7 cellular contexts compared by ENCODE assay signal in genomic region chr6:32968770-32969684, GRCh38. TPM values are rescaled to one million over a fixed set of nuclear protein-coding genes. Genes with fewer than 3 reads are reported as not detected.
DNase-seq lines count a peak whose midpoint lies in the region; ATAC-seq and TF ChIP-seq lines count a peak whose summit lies in the region.

No MANE protein-coding gene starts in this region.

- H3K27ac ChIP-seq in OCI-LY1 (ENCODE audit: low read depth, low read length, poor library complexity, severe bottlenecking), result peak overlapping the region; percentile 99
- peak overlapping the region; percentile 100 for H3K27ac ChIP-seq in esophagus (ENCODE audit: low read depth in 2 of 2, low read length in 1 of 2)
- peak overlapping the region; percentile 100 for H3K27ac ChIP-seq in mucosa of rectum (ENCODE audit: low read depth in 2 of 2, low read length in 2 of 2)

- no peaks in the 10 kb centered on the region for H3K27me3 ChIP-seq in OCI-LY1 (ENCODE audit: insufficient read depth, low read length)
- no peaks in the 10 kb centered on the region for H3K27me3 ChIP-seq in esophagus (ENCODE audit: control insufficient read depth in 1 of 2, insufficient read depth in 2 of 2, low read length in 2 of 2)
- no peaks in the 10 kb centered on the region for H3K27me3 ChIP-seq in mucosa of rectum (ENCODE audit: control insufficient read depth in 2 of 2, insufficient read depth in 2 of 2, low read length in 2 of 2)

- no peaks in the 10 kb centered on the region for H3K9me2 ChIP-seq in OCI-LY1 (ENCODE audit: low read depth, low read length)

- H3K79me2 ChIP-seq in OCI-LY1 (ENCODE audit: insufficient read depth, low read length), result peaks cover 20% of the 10 kb centered on the region

- H3K9me3 ChIP-seq in OCI-LY1 (ENCODE audit: low read length) (no peaks in the 10 kb centered on the region), esophagus (ENCODE audit: control insufficient read depth in 2 of 2, insufficient read depth in 1 of 2, low read depth in 1 of 2, low read length in 1 of 2) (no peaks in the 10 kb centered on the region), mucosa of rectum (ENCODE audit: control insufficient read depth in 2 of 2, low read length in 2 of 2) (no peaks in the 10 kb centered on the region)

- H2AFZ ChIP-seq in OCI-LY1 (ENCODE audit: low read length), result no peak overlapping the region

- no peaks in the 10 kb centered on the region; the same call in 1 of the 2 replicates for H3F3A ChIP-seq in OCI-LY1 (ENCODE audit: insufficient read depth, low read length)

- H3K9me3 Mint-ChIP-seq in activated T-cell treated with anti-CD3 and anti-CD28 coated beads, Interleukin-2, amount 50 U/mL, for 24 hours, result no peaks in the 10 kb centered on the region
- no peaks in the 10 kb centered on the region for H3K9me3 Mint-ChIP-seq in stimulated activated naive B cell treated with anti-CD40 and anti-IgM and Interleukin-4, amounts not matched to agents 10 μg/mL and 1 μg/mL and 100 μg/mL, for 72 hours

- TF ChIP-seq CTCF in GM13976 (IDR thresholded peaks at IDR 0.05; ENCODE audit: borderline replicate concordance, control extremely low read depth, extremely low read depth, insufficient read depth, missing control alignments) (no peak), OCI-LY1 (IDR thresholded peaks at IDR 0.05; ENCODE audit: low read length) (no peak)

- no peaks in the 10 kb centered on the region for H3K27me3 Mint-ChIP-seq in activated T-cell treated with anti-CD3 and anti-CD28 coated beads, Interleukin-2, amount 50 U/mL, for 24 hours
- H3K27me3 Mint-ChIP-seq in stimulated activated naive B cell treated with anti-CD40 and anti-IgM and Interleukin-4, amounts not matched to agents 10 μg/mL and 1 μg/mL and 100 μg/mL, for 72 hours, result no peaks in the 10 kb centered on the region

- H3K27ac Mint-ChIP-seq in activated T-cell treated with anti-CD3 and anti-CD28 coated beads, Interleukin-2, amount 50 U/mL, for 24 hours, result peak overlapping the region; percentile 100
- H3K27ac Mint-ChIP-seq in stimulated activated naive B cell treated with anti-CD40 and anti-IgM and Interleukin-4, amounts not matched to agents 10 μg/mL and 1 μg/mL and 100 μg/mL, for 72 hours, result peak overlapping the region; percentile 100

- peaks cover 30% of the 10 kb centered on the region for H3K4me1 Mint-ChIP-seq in activated T-cell treated with anti-CD3 and anti-CD28 coated beads, Interleukin-2, amount 50 U/mL, for 24 hours (ENCODE audit: low read depth)
- H3K4me1 Mint-ChIP-seq in stimulated activated naive B cell treated with anti-CD40 and anti-IgM and Interleukin-4, amounts not matched to agents 10 μg/mL and 1 μg/mL and 100 μg/mL, for 72 hours, result peaks cover 32 to 47% of the 10 kb centered on the region in 2 donors

- in situ Hi-C loops in GM13976 (cut with MboI; ENCODE audit: low sequenced_read_pairs, unreplicated experiment), result no loop called here

- WGBS in esophagus, 2 donors, result 1% methylated on average over 42 to 47 of the region's 47 CpGs

- H3K4me1 ChIP-seq in OCI-LY1 (ENCODE audit: insufficient read depth, low read length, severe bottlenecking), result peaks cover 49% of the 10 kb centered on the region
- no peaks in the 10 kb centered on the region for H3K4me1 ChIP-seq in esophagus (ENCODE audit: control insufficient read depth in 2 of 2, insufficient read depth in 2 of 2, low read length in 1 of 2)
- H3K4me1 ChIP-seq in mucosa of rectum (ENCODE audit: control insufficient read depth in 2 of 2, insufficient read depth in 2 of 2, low read length in 2 of 2), result peaks cover 16 to 37% of the 10 kb centered on the region in 2 donors

- H3K4me3 ChIP-seq in OCI-LY1 (ENCODE audit: low read depth, low read length, poor library complexity, severe bottlenecking), result peak overlapping the region; percentile 97
- H3K4me3 ChIP-seq in esophagus (ENCODE audit: low read depth in 1 of 2, low read length in 2 of 2), result peak overlapping the region; percentile 84 to 95
- peak overlapping the region; percentile 90 to 98 for H3K4me3 ChIP-seq in mucosa of rectum (ENCODE audit: low read length in 2 of 2)

- peak overlapping the region; percentile 99 for H3K9ac ChIP-seq in OCI-LY1 (ENCODE audit: low read length)
- peak overlapping the region; percentile 100 for H3K9ac ChIP-seq in mucosa of rectum (ENCODE audit: low read depth in 1 of 2, low read length in 2 of 2)

- peak; percentile 10 to 14 for ATAC-seq in stimulated activated naive B cell treated with anti-CD40 and anti-IgM and Interleukin-4, amounts not matched to agents 10 μg/mL and 1 μg/mL and 100 μg/mL, for 72 hours (replicated peaks)

- no peaks in the 10 kb centered on the region for H4K20me1 ChIP-seq in OCI-LY1 (ENCODE audit: insufficient read depth, low read length)

- H3K4me2 ChIP-seq in OCI-LY1 (ENCODE audit: low read length), result peak overlapping the region; percentile 93

- H3K36me3 ChIP-seq in OCI-LY1 (ENCODE audit: insufficient read depth, low read length), result peaks cover 33% of the 10 kb centered on the region
- peaks cover 0 to 9% of the 10 kb centered on the region in 2 donors for H3K36me3 ChIP-seq in esophagus (ENCODE audit: control insufficient read depth in 2 of 2, insufficient read depth in 2 of 2, low read length in 1 of 2)
- peaks cover 6 to 8% of the 10 kb centered on the region in 2 donors for H3K36me3 ChIP-seq in mucosa of rectum (ENCODE audit: control insufficient read depth in 2 of 2, insufficient read depth in 2 of 2, low read length in 2 of 2)

- DNase-seq in GM13976 (ENCODE audit: low spot score) (peak; percentile 83), HK-2 (ENCODE audit: unreplicated experiment) (peak; percentile 90)
- DNase-seq in activated T-cell treated with anti-CD3 and anti-CD28 coated beads, Interleukin-2, amount 50 U/mL, for 24 hours, result peak; percentile 85
- peak; percentile 64 for DNase-seq in stimulated activated naive B cell treated with anti-CD40 and anti-IgM and Interleukin-4, amounts not matched to agents 10 μg/mL and 1 μg/mL and 100 μg/mL, for 72 hours

- peak overlapping the region; percentile 92 for H3K4me3 Mint-ChIP-seq in activated T-cell treated with anti-CD3 and anti-CD28 coated beads, Interleukin-2, amount 50 U/mL, for 24 hours
- H3K4me3 Mint-ChIP-seq in stimulated activated naive B cell treated with anti-CD40 and anti-IgM and Interleukin-4, amounts not matched to agents 10 μg/mL and 1 μg/mL and 100 μg/mL, for 72 hours, result peak overlapping the region; percentile 89 to 97

- H3K36me3 Mint-ChIP-seq in activated T-cell treated with anti-CD3 and anti-CD28 coated beads, Interleukin-2, amount 50 U/mL, for 24 hours (ENCODE audit: low read depth), result peaks cover 60% of the 10 kb centered on the region
- H3K36me3 Mint-ChIP-seq in stimulated activated naive B cell treated with anti-CD40 and anti-IgM and Interleukin-4, amounts not matched to agents 10 μg/mL and 1 μg/mL and 100 μg/mL, for 72 hours, result peaks cover 45 to 71% of the 10 kb centered on the region in 2 donors

RNA-seq across cellular contexts. Expression of gene BRD2, which starts 0.6 kb away (rescaled TPM):
- polyA plus RNA-seq in esophagus, result 10 to 100 TPM; 86.9 to 97.6 TPM

RNA-seq across cellular contexts. Expression of gene HLA-DMA, which starts 16.1 kb away (rescaled TPM):
- 10 to 100 TPM; 11.3 to 14.4 TPM for polyA plus RNA-seq in esophagus

RNA-seq across cellular contexts. Expression of gene HLA-DMB, which starts 28.2 kb away (rescaled TPM):
- polyA plus RNA-seq in esophagus, result 1 to 10 TPM; 2.5 to 7.3 TPM

RNA-seq across cellular contexts. Expression of gene HLA-DOA, which starts 40.4 kb away (rescaled TPM):
- 1 to 10 TPM in 1 of 2 donors, under 1 TPM in 1; 0.49 to 1.5 TPM for polyA plus RNA-seq in esophagus

Comparison
In these comparisons a context has a peak if more than half of its experiments do, and no peak if none do; other contexts are left out.
1. Peak in every context shown above with its lines: DNase-seq, ATAC-seq, H3K4me3 ChIP-seq and H3K27ac ChIP-seq.